10 cellular contexts compared by ENCODE assay signal in genomic region chr14:88559852-88560251, GRCh38. TPM values are rescaled to one million over a fixed set of nuclear protein-coding genes. Genes with fewer than 3 reads are reported as not detected.
DNase-seq lines count a peak whose midpoint lies in the region; ATAC-seq, FAIRE-seq and TF ChIP-seq lines count a peak whose summit lies in the region.
"Had no signal": no experiment of that assay in that cellular context is flagged by ENCODE, and none has a peak within 500 bp of the region (broad histone marks: within the 10 kb centered on the region; RNA-seq: fewer than 3 reads in every experiment).

No MANE protein-coding gene starts in this region.

- H3K36me3 ChIP-seq in HepG2 (replicated peaks in 1 of 2; ENCODE audit: control insufficient read depth in 1 of 2, insufficient read depth in 2 of 2, low read length in 2 of 2) = no peaks in the 10 kb centered on the region
- H3K36me3 ChIP-seq: ovary had no signal

- no peaks in the 10 kb centered on the region; the same call in 1 of the 2 replicates for H4K20me1 ChIP-seq in HepG2 (ENCODE audit: insufficient read depth, low read length)

- H3K36me3 Mint-ChIP-seq in natural killer cell treated with Interleukin-12 subunit alpha and Interleukin-12 subunit beta and Interleukin-15 and Interleukin-18, amount 100 ng/mL, for 72 hours = no peaks in the 10 kb centered on the region
- H3K36me3 Mint-ChIP-seq: activated naive CD8-positive, alpha-beta T cell had no signal

- no TSS peak for BruUV-seq in HepG2 (replicated peaks; lab: Mats Ljungman, UMichigan)

- no peak overlapping the region for H3K27ac Mint-ChIP-seq in natural killer cell treated with Interleukin-12 subunit alpha and Interleukin-12 subunit beta and Interleukin-15 and Interleukin-18, amount 100 ng/mL, for 72 hours
- H3K27ac Mint-ChIP-seq: activated naive CD8-positive, alpha-beta T cell had no signal

- POLR2A ChIA-PET in HepG2 (lab: Yijun Ruan, JAX) = no interaction called here

- peaks cover 15% of the 10 kb centered on the region for H3K79me2 ChIP-seq in HepG2 (ENCODE audit: insufficient read depth, low read length)

- H3K4me3 ChIP-seq in HepG2 (replicated peaks in 1 of 3; ENCODE audit: insufficient read depth in 1 of 3, low read depth in 2 of 3, low read length in 3 of 3) = no peak overlapping the region
- H3K4me3 ChIP-seq: ovary had no signal

- H3K27me3 Mint-ChIP-seq in natural killer cell treated with Interleukin-12 subunit alpha and Interleukin-12 subunit beta and Interleukin-15 and Interleukin-18, amount 100 ng/mL, for 72 hours = peaks cover 21 to 27% of the 10 kb centered on the region in 2 donors

- peak; percentile 32; the same call in 1 of the 2 replicates for TF ChIP-seq RAD21 in HepG2 (CRISPR knock-in tag; IDR thresholded peaks at IDR 0.05)

- peaks cover 22 to 36% of the 10 kb centered on the region in 2 donors for H3K4me1 Mint-ChIP-seq in natural killer cell treated with Interleukin-12 subunit alpha and Interleukin-12 subunit beta and Interleukin-15 and Interleukin-18, amount 100 ng/mL, for 72 hours (ENCODE audit: low read depth in 2 of 2)

- TF ChIP-seq CTCF in VCaP (conservative IDR thresholded peaks at IDR 0.05) (peak; percentile 78), HepG2 (CRISPR knock-in tag; IDR thresholded peaks at IDR 0.05) (peak; percentile 57)

- H3K4me3 Mint-ChIP-seq in natural killer cell treated with Interleukin-12 subunit alpha and Interleukin-12 subunit beta and Interleukin-15 and Interleukin-18, amount 100 ng/mL, for 72 hours = no peak overlapping the region
- H3K4me3 Mint-ChIP-seq: activated naive CD8-positive, alpha-beta T cell had no signal

- no peak overlapping the region for H3K27ac ChIP-seq in VCaP
- no peak overlapping the region for H3K27ac ChIP-seq in HepG2 (ENCODE audit: extremely low read length, insufficient read depth, low read length)
- H3K27ac ChIP-seq: ovary had no signal

- H3K9me3 Mint-ChIP-seq in natural killer cell treated with Interleukin-12 subunit alpha and Interleukin-12 subunit beta and Interleukin-15 and Interleukin-18, amount 100 ng/mL, for 72 hours = no peaks in the 10 kb centered on the region

- no peaks in the 10 kb centered on the region; a peak in 1 of 5 replicates for H3K27me3 ChIP-seq in HepG2 (ENCODE audit: control insufficient read depth in 1 of 2, insufficient read depth in 2 of 2, low read length in 2 of 2)
- H3K27me3 ChIP-seq: ovary had no signal

- DNase-seq in Ammon's horn (ENCODE audit: low spot score) = peak; percentile 16
- peak; percentile 12 for DNase-seq in HT-29 (ENCODE audit: low spot score)
- DNase-seq in HepG2 (ENCODE audit: low spot score) = peak; percentile 53
- DNase-seq in amygdala (lab: John Stamatoyannopoulos, UW) = no peak
- DNase-seq in cerebellum (ENCODE audit: low spot score) = no peak
- no peak for DNase-seq in natural killer cell treated with Interleukin-12 subunit alpha and Interleukin-12 subunit beta and Interleukin-15 and Interleukin-18, amount 100 ng/mL, for 72 hours (ENCODE audit: low spot score)
- no peak for DNase-seq in activated CD8-positive, alpha-beta memory T cell treated with anti-CD3 and anti-CD28 coated beads, Interleukin-2, amount 50 U/mL, for 48 hours
- DNase-seq: ovary had no signal

- peak; percentile 43 for FAIRE-seq in HepG2 (lab: Jason Lieb, UNC)

- no peak for TF ChIP-seq POLR2A in HepG2 (IDR thresholded peaks at IDR 0.05; ENCODE audit: insufficient read depth in 1 of 2, low read depth in 2 of 2, low read length in 2 of 2)

- no peaks in the 10 kb centered on the region for H3K9me3 ChIP-seq in HepG2 (ENCODE audit: low read length)
- H3K9me3 ChIP-seq: ovary had no signal

- peak; percentile 5; the same call in 2 of the 3 replicates for ATAC-seq in HepG2
- ATAC-seq in natural killer cell treated with Interleukin-12 subunit alpha and Interleukin-12 subunit beta and Interleukin-15 and Interleukin-18, amount 100 ng/mL, for 72 hours = no peak

- in situ Hi-C loops in HepG2 (cut with HindIII; ENCODE audit: extremely low pct_ligation_motif_present, low pct_unique_long_range_greater_than_20kb) = loop anchor here (5.0 kb wide), 1 partner anchor 68 kb away; no protein-coding TSS in a partner anchor

- no peak overlapping the region for H3K4me2 ChIP-seq in HepG2 (ENCODE audit: low read depth, low read length)

- no peak overlapping the region for H2AFZ ChIP-seq in HepG2 (ENCODE audit: low read length)

- CTCF ChIA-PET in HepG2 (lab: Yijun Ruan, JAX; ENCODE audit: low intra/inter-chr PET ratio, low total read pairs) = interaction anchor here (1.3 kb wide), 1 partner anchor 68 kb away, joined by 10 read pairs; no protein-coding TSS in a partner anchor

- peaks cover 42% of the 10 kb centered on the region for H3K4me1 ChIP-seq in HepG2 (ENCODE audit: insufficient read depth, low read length)

- 13% methylated on average over 1 of the region's 1 CpG for WGBS in HepG2 (ENCODE audit: low lambda C conversion rate)

- intact Hi-C loops in HepG2 (cut with micrococcal nuclease; ENCODE audit: unreplicated experiment) = loop anchor here (1.0 to 10.0 kb wide), 3 partner anchors 38 to 175 kb away; partner anchors contain the start of gene SPATA7

- no peak overlapping the region for H3K9ac ChIP-seq in HepG2 (ENCODE audit: insufficient read depth, low read depth, low read length)

- TF ChIP-seq EP300 in HepG2 (IDR thresholded peaks at IDR 0.05; ENCODE audit: low read depth in 2 of 2, low read length in 2 of 2) (no peak), HepG2 (CRISPR knock-in tag; IDR thresholded peaks at IDR 0.05; ENCODE audit: borderline replicate concordance) (no peak)

TF ChIP-seq in HepG2, 621 proteins besides CTCF, POLR2A, EP300 and RAD21 (continues in another document):
- TF ChIP-seq SMC3 (IDR thresholded peaks at IDR 0.05; ENCODE audit: low read length) (peak; percentile 59; the same call in 1 of the 2 replicates), STAG1 (CRISPR knock-in tag; IDR thresholded peaks at IDR 0.05) (peak; percentile 81)

RNA-seq across cellular contexts. Expression of gene ZC3H14, which starts 3.0 kb away (rescaled TPM):
- total RNA-seq in HT-29 (2014; rRNA removed; shearing (Covaris generic)) = 17.3 and 18.2 TPM in 2 replicates
- 65.1 and 94.2 TPM in 2 replicates for total RNA-seq in HepG2 (2016; rRNA removed; fragmentation: Illumina TruSeq; extraction: Trizol)
- total RNA-seq in HepG2 (2016; cell fraction: cytosol; rRNA removed; fragmentation: Illumina TruSeq; extraction: Trizol; ENCODE audit: low read depth) = 54.6 and 64.5 TPM in 2 replicates
- 59.7 and 87.2 TPM in 2 replicates for total RNA-seq in HepG2 (2016; cell fraction: insoluble cytoplasmic fraction; rRNA removed; fragmentation: Illumina TruSeq; extraction: Trizol)
- total RNA-seq in HepG2 (2016; cell fraction: membrane; rRNA removed; fragmentation: Illumina TruSeq; extraction: Trizol) = 25.9 and 26.0 TPM in 2 replicates
- total RNA-seq in HepG2 (2016; cell fraction: nucleus; rRNA removed; fragmentation: Illumina TruSeq; extraction: Trizol) = 50.6 and 52.1 TPM in 2 replicates
- polyA plus RNA-seq in HepG2 (2011; rRNA removed) = 60.8 and 67.5 TPM in 2 replicates
- polyA plus RNA-seq in HepG2 (2011; cell fraction: cytosol; rRNA removed) = 37.8 and 48.4 TPM in 2 replicates
- polyA plus RNA-seq in HepG2 (2011; cell fraction: nucleus; rRNA removed) = 75.4 and 75.5 TPM in 2 replicates
- 25.2 and 25.4 TPM in 2 replicates for polyA plus RNA-seq in HepG2 (2012)
- 6.4 and 6.5 TPM in 2 replicates for polyA plus RNA-seq in HepG2 (2016; cell fraction: cytosol; fragmentation: Illumina TruSeq; extraction: Trizol; ENCODE audit: low read depth)
- 73.3 and 82.2 TPM in 2 replicates for polyA plus RNA-seq in HepG2 (2016; cell fraction: insoluble cytoplasmic fraction; fragmentation: Illumina TruSeq; extraction: Trizol; ENCODE audit: low read depth)
- polyA plus RNA-seq in HepG2 (2016; cell fraction: membrane; fragmentation: Illumina TruSeq; extraction: Trizol; ENCODE audit: low read depth) = 8.3 and 15.1 TPM in 2 replicates
- polyA plus RNA-seq in HepG2 (2016; cell fraction: nucleus; fragmentation: Illumina TruSeq; extraction: Trizol; ENCODE audit: insufficient read depth, low read depth) = 75.8 and 82.9 TPM in 2 replicates
- 87.6 and 214 TPM in 2 replicates for polyA minus RNA-seq in HepG2 (2011; rRNA and poly(A)+ RNA removed; ENCODE audit: low replicate concordance)
- polyA minus RNA-seq in HepG2 (2011; cell fraction: cytosol; rRNA and poly(A)+ RNA removed) = 38.7 and 40.2 TPM in 2 replicates
- 47.1 and 51.6 TPM in 2 replicates for polyA minus RNA-seq in HepG2 (2011; cell fraction: nucleus; rRNA and poly(A)+ RNA removed)
- total RNA-seq in cerebellum = 76.9 TPM
- total RNA-seq in natural killer cell treated with Interleukin-12 subunit alpha and Interleukin-12 subunit beta and Interleukin-15 and Interleukin-18, amount 100 ng/mL, for 72 hours = 10 to 100 TPM; 34.6 to 61.9 TPM

RNA-seq across cellular contexts. Expression of gene PTPN21, which starts 5.0 kb away (rescaled TPM):
- 2.1 and 3.3 TPM in 2 replicates for total RNA-seq in HT-29 (2014; rRNA removed; shearing (Covaris generic))
- total RNA-seq in HepG2 (2016; rRNA removed; fragmentation: Illumina TruSeq; extraction: Trizol) (3.3 and 3.7 TPM in 2 replicates), cerebellum (13.2 TPM)
- 0.53 and 0.81 TPM in 2 replicates for total RNA-seq in HepG2 (2016; cell fraction: cytosol; rRNA removed; fragmentation: Illumina TruSeq; extraction: Trizol; ENCODE audit: low read depth)
- 2.7 and 2.8 TPM in 2 replicates for total RNA-seq in HepG2 (2016; cell fraction: insoluble cytoplasmic fraction; rRNA removed; fragmentation: Illumina TruSeq; extraction: Trizol)
- 2.0 and 2.4 TPM in 2 replicates for total RNA-seq in HepG2 (2016; cell fraction: membrane; rRNA removed; fragmentation: Illumina TruSeq; extraction: Trizol)
- total RNA-seq in HepG2 (2016; cell fraction: nucleus; rRNA removed; fragmentation: Illumina TruSeq; extraction: Trizol) = 5.0 and 6.9 TPM in 2 replicates
- 2.0 and 2.8 TPM in 2 replicates for polyA plus RNA-seq in HepG2 (2011; rRNA removed)
- 1.3 and 1.9 TPM in 2 replicates for polyA plus RNA-seq in HepG2 (2011; cell fraction: cytosol; rRNA removed)
- 4.3 and 4.8 TPM in 2 replicates for polyA plus RNA-seq in HepG2 (2011; cell fraction: nucleus; rRNA removed)
- polyA plus RNA-seq in HepG2 (2012) = 1.9 and 2.2 TPM in 2 replicates
- 0.18 and 0.32 TPM in 2 replicates for polyA plus RNA-seq in HepG2 (2016; cell fraction: cytosol; fragmentation: Illumina TruSeq; extraction: Trizol; ENCODE audit: low read depth)
- 2.4 and 2.5 TPM in 2 replicates for polyA plus RNA-seq in HepG2 (2016; cell fraction: insoluble cytoplasmic fraction; fragmentation: Illumina TruSeq; extraction: Trizol; ENCODE audit: low read depth)
- polyA plus RNA-seq in HepG2 (2016; cell fraction: membrane; fragmentation: Illumina TruSeq; extraction: Trizol; ENCODE audit: low read depth) = 0.85 and 1.3 TPM in 2 replicates
- 6.7 and 7.3 TPM in 2 replicates for polyA plus RNA-seq in HepG2 (2016; cell fraction: nucleus; fragmentation: Illumina TruSeq; extraction: Trizol; ENCODE audit: insufficient read depth, low read depth)
- 2.7 and 5.2 TPM in 2 replicates for polyA minus RNA-seq in HepG2 (2011; rRNA and poly(A)+ RNA removed; ENCODE audit: low replicate concordance)
- polyA minus RNA-seq in HepG2 (2011; cell fraction: cytosol; rRNA and poly(A)+ RNA removed) = 2.4 and 3.0 TPM in 2 replicates
- 5.9 and 7.6 TPM in 2 replicates for polyA minus RNA-seq in HepG2 (2011; cell fraction: nucleus; rRNA and poly(A)+ RNA removed)
- under 1 TPM; 0.50 to 0.53 TPM for total RNA-seq in natural killer cell treated with Interleukin-12 subunit alpha and Interleukin-12 subunit beta and Interleukin-15 and Interleukin-18, amount 100 ng/mL, for 72 hours

Comparison
In these comparisons a context has a peak if more than half of its experiments do, and no peak if none do; other contexts are left out.
1. DNase-seq: peak in Ammon's horn (single experiment), HT-29 (single experiment) and HepG2 (single experiment); none in amygdala (0 of 56), cerebellum (single experiment), natural killer cell treated with Interleukin-12 subunit alpha and Interleukin-12 subunit beta and Interleukin-15 and Interleukin-18, amount 100 ng/mL, for 72 hours (single experiment) and activated CD8-positive, alpha-beta memory T cell treated with anti-CD3 and anti-CD28 coated beads, Interleukin-2, amount 50 U/mL, for 48 hours (single experiment).